In the genomic region with DNA sequence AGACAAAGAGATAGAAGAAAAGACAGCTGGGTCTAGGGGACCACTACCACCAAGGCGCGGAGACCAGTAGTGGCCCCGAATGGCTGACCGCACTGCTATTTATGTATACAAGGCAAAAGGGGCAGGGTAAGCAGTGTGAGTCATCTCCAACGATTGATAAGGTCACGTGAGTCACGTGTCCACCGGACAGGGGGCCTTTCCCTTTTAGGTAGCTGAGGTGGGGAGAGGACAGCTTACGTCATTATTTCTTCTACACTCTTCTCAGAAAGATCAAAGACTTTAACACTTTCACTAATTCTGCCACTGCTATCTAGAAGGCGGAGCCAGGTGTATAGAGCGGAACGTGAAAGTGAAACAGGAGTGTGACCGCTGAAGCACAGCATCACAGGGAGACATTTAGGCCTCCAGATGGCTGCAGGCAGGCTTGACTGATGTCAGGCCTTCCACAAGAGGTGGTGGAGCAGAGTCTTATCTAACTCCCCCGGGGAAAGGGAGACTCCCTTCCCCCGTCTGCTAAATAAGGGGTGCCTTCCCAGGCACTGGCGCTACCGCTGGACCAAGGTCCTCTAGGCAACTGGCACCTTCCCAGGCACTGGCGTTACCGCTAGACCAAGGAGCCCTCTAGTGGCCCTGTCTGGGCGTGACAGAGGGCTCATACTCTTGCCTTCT, we compare ENCODE assay signal across 8 cellular contexts. TPM values are rescaled to one million over a fixed set of nuclear protein-coding genes. Genes with fewer than 3 reads are reported as not detected.
DNase-seq lines count a peak whose midpoint lies in the region; ATAC-seq and TF ChIP-seq lines count a peak whose summit lies in the region.

No MANE protein-coding gene starts in this region.

- H3K27ac ChIP-seq in ascending aorta (peak overlapping the region; percentile 42 to 58), spleen (peak overlapping the region in 7 of 8 donors; percentile 27 to 84 (median 69))

- ATAC-seq in GM21381 (IDR thresholded peaks at IDR 0.05; ENCODE audit: unreplicated experiment) (peak; percentile 80), HG03558 (IDR thresholded peaks at IDR 0.05; ENCODE audit: extremely low read depth, unreplicated experiment) (peak; percentile 79)

- no peak for TF ChIP-seq POLR2A in spleen (IDR thresholded peaks at IDR 0.05)

- no peaks in the 10 kb centered on the region for H3K9me3 ChIP-seq in ascending aorta
- no peaks in the 10 kb centered on the region for H3K9me3 ChIP-seq in spleen

- TF ChIP-seq CTCF in ascending aorta (IDR thresholded peaks at IDR 0.05), result peak; percentile 57 to 79 (median 79)
- TF ChIP-seq CTCF in spleen (IDR thresholded peaks at IDR 0.05 in 8 of 11, conservative IDR thresholded peaks at IDR 0.05 in 3 of 11), result peak; percentile 34 to 79 (median 68)

- WGBS in spleen, 5 donors, result 47 to 56% (median 48%) methylated on average over 20 of the region's 20 CpGs

- H3K27me3 ChIP-seq in ascending aorta (no peaks in the 10 kb centered on the region), spleen (replicated peaks in 1 of 7) (no peaks in the 10 kb centered on the region)

- H3K36me3 ChIP-seq in ascending aorta (no peaks in the 10 kb centered on the region), spleen (no peaks in the 10 kb centered on the region)

- DNase-seq in ELR (ENCODE audit: low read depth) (peak; percentile 58), RKO (ENCODE audit: low spot score) (peak; percentile 86), ascending aorta (ENCODE audit: low spot score in 2 of 2) (peak; percentile 25 to 90), iPS-NIHi7 (ENCODE audit: extremely low spot score) (peak; percentile 31), spleen (peak; percentile 88), NCI-H2171 (lab: John Stamatoyannopoulos, UW) (no peak)

- intact Hi-C loops in ascending aorta (cut with DNase I) (loop anchor here (2.0 to 5.0 kb wide), 4 partner anchors 51 to 516 kb away; no protein-coding TSS in a partner anchor), spleen (cut with DNase I; ENCODE audit: low total_unique reads) (no loop called here)

- H3K4me1 ChIP-seq in ascending aorta, result peaks cover 3 to 12% of the 10 kb centered on the region in 2 donors
- peaks cover 0 to 8% (median 3%) of the 10 kb centered on the region in 6 donors for H3K4me1 ChIP-seq in spleen

- H3K4me3 ChIP-seq in ascending aorta (peak overlapping the region; percentile 47 to 60), spleen (peak overlapping the region; percentile 16 to 70 (median 35))

RNA-seq across cellular contexts. Expression of gene PRR16, which starts 6.1 kb away (rescaled TPM):
- total RNA-seq in ascending aorta (28.7 TPM), spleen (1 to 10 TPM; 1.3 to 4.5 (median 3.0) TPM)
- polyA plus RNA-seq in spleen, result 1 to 10 TPM in 2 of 3 donors, under 1 TPM in 1; 0.61 to 1.7 (median 1.1) TPM
